ENCODE assay signal across 1 cellular context in genomic region chr14:31934767-31935266, GRCh38.
TF ChIP-seq lines count a peak whose summit lies in the region.

No MANE protein-coding gene starts in this region.

TF ChIP-seq in HepG2, 621 proteins besides CTCF, POLR2A, EP300 and RAD21 (continued from another document):
- TF ChIP-seq, protein P1, sequence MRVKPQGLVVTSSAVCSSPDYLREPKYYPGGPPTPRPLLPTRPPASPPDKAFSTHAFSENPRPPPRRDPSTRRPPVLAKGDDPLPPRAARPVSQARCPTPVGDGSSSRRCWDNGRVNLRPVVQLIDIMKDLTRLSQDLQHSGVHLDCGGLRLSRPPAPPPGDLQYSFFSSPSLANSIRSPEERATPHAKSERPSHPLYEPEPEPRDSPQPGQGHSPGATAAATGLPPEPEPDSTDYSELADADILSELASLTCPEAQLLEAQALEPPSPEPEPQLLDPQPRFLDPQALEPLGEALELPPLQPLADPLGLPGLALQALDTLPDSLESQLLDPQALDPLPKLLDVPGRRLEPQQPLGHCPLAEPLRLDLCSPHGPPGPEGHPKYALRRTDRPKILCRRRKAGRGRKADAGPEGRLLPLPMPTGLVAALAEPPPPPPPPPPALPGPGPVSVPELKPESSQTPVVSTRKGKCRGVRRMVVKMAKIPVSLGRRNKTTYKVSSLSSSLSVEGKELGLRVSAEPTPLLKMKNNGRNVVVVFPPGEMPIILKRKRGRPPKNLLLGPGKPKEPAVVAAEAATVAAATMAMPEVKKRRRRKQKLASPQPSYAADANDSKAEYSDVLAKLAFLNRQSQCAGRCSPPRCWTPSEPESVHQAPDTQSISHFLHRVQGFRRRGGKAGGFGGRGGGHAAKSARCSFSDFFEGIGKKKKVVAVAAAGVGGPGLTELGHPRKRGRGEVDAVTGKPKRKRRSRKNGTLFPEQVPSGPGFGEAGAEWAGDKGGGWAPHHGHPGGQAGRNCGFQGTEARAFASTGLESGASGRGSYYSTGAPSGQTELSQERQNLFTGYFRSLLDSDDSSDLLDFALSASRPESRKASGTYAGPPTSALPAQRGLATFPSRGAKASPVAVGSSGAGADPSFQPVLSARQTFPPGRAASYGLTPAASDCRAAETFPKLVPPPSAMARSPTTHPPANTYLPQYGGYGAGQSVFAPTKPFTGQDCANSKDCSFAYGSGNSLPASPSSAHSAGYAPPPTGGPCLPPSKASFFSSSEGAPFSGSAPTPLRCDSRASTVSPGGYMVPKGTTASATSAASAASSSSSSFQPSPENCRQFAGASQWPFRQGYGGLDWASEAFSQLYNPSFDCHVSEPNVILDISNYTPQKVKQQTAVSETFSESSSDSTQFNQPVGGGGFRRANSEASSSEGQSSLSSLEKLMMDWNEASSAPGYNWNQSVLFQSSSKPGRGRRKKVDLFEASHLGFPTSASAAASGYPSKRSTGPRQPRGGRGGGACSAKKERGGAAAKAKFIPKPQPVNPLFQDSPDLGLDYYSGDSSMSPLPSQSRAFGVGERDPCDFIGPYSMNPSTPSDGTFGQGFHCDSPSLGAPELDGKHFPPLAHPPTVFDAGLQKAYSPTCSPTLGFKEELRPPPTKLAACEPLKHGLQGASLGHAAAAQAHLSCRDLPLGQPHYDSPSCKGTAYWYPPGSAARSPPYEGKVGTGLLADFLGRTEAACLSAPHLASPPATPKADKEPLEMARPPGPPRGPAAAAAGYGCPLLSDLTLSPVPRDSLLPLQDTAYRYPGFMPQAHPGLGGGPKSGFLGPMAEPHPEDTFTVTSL (CRISPR knock-in tag; IDR thresholded peaks at IDR 0.05; ENCODE audit: borderline replicate concordance), result no peak
- TF ChIP-seq ATF3 (CRISPR knock-in tag; IDR thresholded peaks at IDR 0.05), result no peak
- peak; percentile 38; the same call in 1 of the 2 replicates for TF ChIP-seq FOXO1 (CRISPR knock-in tag; IDR thresholded peaks at IDR 0.05)
- TF ChIP-seq ZNF263 (CRISPR knock-in tag; IDR thresholded peaks at IDR 0.05), result no peak
- peak; percentile 61 for TF ChIP-seq FOSL2 (CRISPR knock-in tag; IDR thresholded peaks at IDR 0.05)
- no peak for TF ChIP-seq PHF21A (CRISPR knock-in tag; IDR thresholded peaks at IDR 0.05)
- TF ChIP-seq NFKBIZ (CRISPR knock-in tag; IDR thresholded peaks at IDR 0.05), result peak; percentile 63; the same call in 1 of the 2 replicates
- TF ChIP-seq, protein P2, sequence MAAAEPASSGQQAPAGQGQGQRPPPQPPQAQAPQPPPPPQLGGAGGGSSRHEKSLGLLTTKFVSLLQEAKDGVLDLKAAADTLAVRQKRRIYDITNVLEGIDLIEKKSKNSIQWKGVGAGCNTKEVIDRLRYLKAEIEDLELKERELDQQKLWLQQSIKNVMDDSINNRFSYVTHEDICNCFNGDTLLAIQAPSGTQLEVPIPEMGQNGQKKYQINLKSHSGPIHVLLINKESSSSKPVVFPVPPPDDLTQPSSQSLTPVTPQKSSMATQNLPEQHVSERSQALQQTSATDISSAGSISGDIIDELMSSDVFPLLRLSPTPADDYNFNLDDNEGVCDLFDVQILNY (CRISPR knock-in tag; conservative IDR thresholded peaks at IDR 0.05), result no peak
- peak; percentile 52; the same call in 1 of the 2 replicates for TF ChIP-seq SMAD3 (CRISPR knock-in tag; IDR thresholded peaks at IDR 0.05)
- TF ChIP-seq RXRA (CRISPR knock-in tag; IDR thresholded peaks at IDR 0.05), result no peak
- peak; percentile 67 for TF ChIP-seq SAP130 (CRISPR knock-in tag; IDR thresholded peaks at IDR 0.05; ENCODE audit: low read depth)
- TF ChIP-seq CSRNP1 (CRISPR knock-in tag; IDR thresholded peaks at IDR 0.05), result no peak
TF ChIP-seq in HepG2: peak in this region for 86.
